In the genomic region with DNA sequence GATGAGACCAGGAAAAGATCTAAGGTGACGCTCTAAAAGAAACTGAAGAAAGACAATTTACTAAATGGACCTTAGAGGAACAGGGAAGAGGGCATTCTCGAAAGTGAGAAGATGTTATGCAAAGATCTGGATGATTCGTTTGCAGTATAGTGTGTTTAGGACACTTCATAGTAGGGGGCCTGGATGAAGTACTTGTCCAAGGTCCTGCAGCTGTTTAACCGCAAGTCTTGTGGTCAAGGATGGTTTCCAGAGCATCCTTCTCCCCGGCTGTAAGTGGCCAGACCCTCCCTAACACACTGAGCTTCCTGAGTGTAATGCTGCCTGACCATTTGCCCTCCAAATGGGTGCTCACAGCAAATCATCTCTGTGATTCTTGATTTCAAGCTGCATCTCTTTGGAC, we compare ENCODE assay signal across 18 cellular contexts.
DNase-seq lines count a peak whose midpoint lies in the region; ATAC-seq lines count a peak whose summit lies in the region.
"Had no signal": no experiment of that assay in that cellular context is flagged by ENCODE, and none has a peak within 500 bp of the region (broad histone marks: within the 10 kb centered on the region; RNA-seq: fewer than 3 reads in every experiment).

No MANE protein-coding gene starts in this region.

- H3K27ac Mint-ChIP-seq in activated CD4-positive, alpha-beta T cell treated with anti-CD3 and anti-CD28 coated beads, Interleukin-2, amount 10 ng/mL, durations not matched to agents 24 days and 14 days, result no peak overlapping the region
- H3K27ac Mint-ChIP-seq: CD8-positive, alpha-beta T cell; IgD-negative memory B cell had no signal

- no peaks in the 10 kb centered on the region for H3K9me3 Mint-ChIP-seq in activated CD4-positive, alpha-beta T cell treated with anti-CD3 and anti-CD28 coated beads, Interleukin-2, amount 10 ng/mL, durations not matched to agents 24 days and 14 days
- H3K9me3 Mint-ChIP-seq: CD8-positive, alpha-beta T cell had no signal

- intact Hi-C loops in activated CD4-positive, alpha-beta T cell treated with anti-CD3 and anti-CD28 coated beads, Interleukin-2, amount 10 ng/mL, durations not matched to agents 24 days and 14 days (cut with micrococcal nuclease), result no loop called here

- H3K27me3 Mint-ChIP-seq in activated CD4-positive, alpha-beta T cell treated with anti-CD3 and anti-CD28 coated beads, Interleukin-2, amount 10 ng/mL, durations not matched to agents 24 days and 14 days, result peaks cover 3% of the 10 kb centered on the region
- H3K27me3 Mint-ChIP-seq: IgD-negative memory B cell had no signal

- peak; percentile 30 for DNase-seq in NCI-H748 (lab: John Stamatoyannopoulos, UW; ENCODE audit: unreplicated experiment)
- no peak for DNase-seq in NCI-H748 treated with DMSO at 0.1 percent for 48 hours (lab: John Stamatoyannopoulos, UW)
- DNase-seq in LHCN-M2 (ENCODE audit: low read depth), result peak; percentile 11
- peak; percentile 7 for DNase-seq in myocyte (ENCODE audit: low read depth)
- DNase-seq in activated naive CD4-positive, alpha-beta T cell (lab: John Stamatoyannopoulos, UW), result no peak
- DNase-seq in activated CD4-positive, alpha-beta T cell treated with anti-CD3 and anti-CD28 coated beads, Interleukin-2, amount 10 ng/mL, durations not matched to agents 24 days and 14 days, result no peak
- DNase-seq: Calu3; CD8-positive, alpha-beta T cell; DMS79 treated with DMSO at 0.1 percent for 48 hours; GF-D8; GOT3; H7; KG1 had no signal

- ATAC-seq in GM19463 (IDR thresholded peaks at IDR 0.05; ENCODE audit: unreplicated experiment), result no peak
- ATAC-seq: A549; CD8-positive, alpha-beta T cell; HCT116; HepG2 had no signal

- H3K4me3 Mint-ChIP-seq in activated CD4-positive, alpha-beta T cell treated with anti-CD3 and anti-CD28 coated beads, Interleukin-2, amount 10 ng/mL, durations not matched to agents 24 days and 14 days, result no peak overlapping the region
- H3K4me3 Mint-ChIP-seq: CD8-positive, alpha-beta T cell; IgD-negative memory B cell had no signal

- H3K4me1 Mint-ChIP-seq in activated CD4-positive, alpha-beta T cell treated with anti-CD3 and anti-CD28 coated beads, Interleukin-2, amount 10 ng/mL, durations not matched to agents 24 days and 14 days, result no peaks in the 10 kb centered on the region
- H3K4me1 Mint-ChIP-seq: IgD-negative memory B cell had no signal

- H3K36me3 Mint-ChIP-seq in activated CD4-positive, alpha-beta T cell treated with anti-CD3 and anti-CD28 coated beads, Interleukin-2, amount 10 ng/mL, durations not matched to agents 24 days and 14 days (ENCODE audit: low read depth), result no peaks in the 10 kb centered on the region
- H3K36me3 Mint-ChIP-seq: CD8-positive, alpha-beta T cell had no signal

Comparison
In these comparisons a context has a peak if more than half of its experiments do, and no peak if none do; other contexts are left out.
1. DNase-seq: peak in NCI-H748 (single experiment), LHCN-M2 (single experiment) and myocyte (single experiment); none in NCI-H748 treated with DMSO at 0.1 percent for 48 hours (single experiment), activated naive CD4-positive, alpha-beta T cell (0 of 4) and activated CD4-positive, alpha-beta T cell treated with anti-CD3 and anti-CD28 coated beads, Interleukin-2, amount 10 ng/mL, durations not matched to agents 24 days and 14 days (single experiment).